In genomic region chr22:20532256-20532993, GRCh38 we compare ENCODE assay signal across 10 cellular contexts. TPM values are rescaled to one million over a fixed set of nuclear protein-coding genes. Genes with fewer than 3 reads are reported as not detected.
DNase-seq lines count a peak whose midpoint lies in the region; ATAC-seq, FAIRE-seq and TF ChIP-seq lines count a peak whose summit lies in the region.
"Had no signal": no experiment of that assay in that cellular context is flagged by ENCODE, and none has a peak within 500 bp of the region (broad histone marks: within the 10 kb centered on the region; RNA-seq: fewer than 3 reads in every experiment).

No MANE protein-coding gene starts in this region.

- H3K4me2 ChIP-seq in K562 (ENCODE audit: insufficient read depth, low read length), result no peak overlapping the region

- H3K27ac ChIP-seq in K562 (ENCODE audit: extremely low read depth, low read depth, low read length), result no peak overlapping the region; the same call in 2 of the 3 replicates
- peak overlapping the region; percentile 89 to 93 for H3K27ac ChIP-seq in thoracic aorta

- no peaks in the 10 kb centered on the region for H3K9me3 Mint-ChIP-seq in T-helper 2 cell treated with Interferon-gamma antibody and Interleukin-4, amounts not matched to agents 5 μg/mL and 100 μg/mL, for 36 hours
- H3K9me3 Mint-ChIP-seq in memory B cell, result no peaks in the 10 kb centered on the region

- H3K27me3 Mint-ChIP-seq in T-helper 2 cell treated with Interferon-gamma antibody and Interleukin-4, amounts not matched to agents 5 μg/mL and 100 μg/mL, for 36 hours (ENCODE audit: low read depth), result no peaks in the 10 kb centered on the region
- no peaks in the 10 kb centered on the region for H3K27me3 Mint-ChIP-seq in memory B cell

- peaks cover 78% of the 10 kb centered on the region for H4K20me1 ChIP-seq in K562 (replicated peaks; ENCODE audit: control insufficient read depth, insufficient read depth, low read length)

- H3K4me1 ChIP-seq in K562 (replicated peaks in 1 of 2; ENCODE audit: control insufficient read depth in 2 of 2, insufficient read depth in 2 of 2, low read length in 2 of 2) (peaks cover under 1 to 47% of the 10 kb centered on the region in 2 experiments; a peak in 3 of 5 replicates), thoracic aorta (ENCODE audit: control insufficient read depth in 1 of 2, low read depth in 2 of 2) (peaks cover 38 to 55% of the 10 kb centered on the region in 2 donors)

- intact Hi-C loops in K562 (cut with micrococcal nuclease), result no loop called here

- no peak for TF ChIP-seq POLR2A in K562 (conservative IDR thresholded peaks at IDR 0.05)

- peaks cover 28% of the 10 kb centered on the region for H3K4me1 Mint-ChIP-seq in T-helper 2 cell treated with Interferon-gamma antibody and Interleukin-4, amounts not matched to agents 5 μg/mL and 100 μg/mL, for 36 hours (ENCODE audit: low read depth)
- peaks cover 27% of the 10 kb centered on the region for H3K4me1 Mint-ChIP-seq in memory B cell

- peaks cover 79% of the 10 kb centered on the region for H3K36me3 ChIP-seq in K562 (ENCODE audit: control insufficient read depth, insufficient read depth, low read length)
- H3K36me3 ChIP-seq in thoracic aorta, result peaks cover 7% of the 10 kb centered on the region

- no peak for FAIRE-seq in K562 (lab: Jason Lieb, UNC)

- peak; percentile 38 for ATAC-seq in K562
- no peak for ATAC-seq in memory B cell (ENCODE audit: low read depth)
- peak; percentile 9 for ATAC-seq in thoracic aorta (ENCODE audit: insufficient number of reproducible peaks, low FRiP score, low read depth)
- no peak for ATAC-seq in HG02610 (IDR thresholded peaks at IDR 0.05; ENCODE audit: unreplicated experiment)

- peak overlapping the region in 1 of 2 experiments; percentile 65; a peak in 2 of 4 replicates for H3K9ac ChIP-seq in K562 (ENCODE audit: insufficient read depth in 1 of 2, low read depth in 2 of 2, low read length in 2 of 2)

- no TSS peak for BruUV-seq in K562 (replicated peaks; lab: Mats Ljungman, UMichigan)

- no peak for TF ChIP-seq RAD21 in K562 (CRISPR knock-in tag; conservative IDR thresholded peaks at IDR 0.05 in 1 of 2, IDR thresholded peaks at IDR 0.05 in 1 of 2)

- H3K36me3 Mint-ChIP-seq in T-helper 2 cell treated with Interferon-gamma antibody and Interleukin-4, amounts not matched to agents 5 μg/mL and 100 μg/mL, for 36 hours (ENCODE audit: low read depth), result peaks cover 28% of the 10 kb centered on the region
- peaks cover 10% of the 10 kb centered on the region for H3K36me3 Mint-ChIP-seq in memory B cell

- no peak overlapping the region for H3K4me3 ChIP-seq in K562
- H3K4me3 ChIP-seq in thoracic aorta, result peak overlapping the region; percentile 39

- H3K9me1 ChIP-seq in K562 (ENCODE audit: control insufficient read depth, insufficient read depth, low read length), result peaks cover 31% of the 10 kb centered on the region

- WGBS in K562 (ENCODE audit: insufficient coverage, low coverage, missing lambda C conversion rate), result 84% methylated on average over 10 of the region's 10 CpGs

- no peak for TF ChIP-seq EP300 in K562 (IDR thresholded peaks at IDR 0.05; ENCODE audit: low read length)

- peaks cover 91% of the 10 kb centered on the region for H3K79me2 ChIP-seq in K562 (ENCODE audit: control insufficient read depth, insufficient read depth, low read length)

- H3K9me3 ChIP-seq in K562 (replicated peaks; ENCODE audit: control insufficient read depth, insufficient read depth, low read depth, low read length) (no peaks in the 10 kb centered on the region), thoracic aorta (no peaks in the 10 kb centered on the region)

- CTCF ChIA-PET in K562 (lab: Yijun Ruan, JAX; ENCODE audit: low intra/inter-chr PET ratio), result interaction anchor here (0.7 kb wide), 1 partner anchor 140 kb away, joined by 3 read pairs; no protein-coding TSS in a partner anchor

- no peak overlapping the region for H3K4me3 Mint-ChIP-seq in T-helper 2 cell treated with Interferon-gamma antibody and Interleukin-4, amounts not matched to agents 5 μg/mL and 100 μg/mL, for 36 hours
- H3K4me3 Mint-ChIP-seq in memory B cell, result no peak overlapping the region

- TF ChIP-seq CTCF in K562 (IDR thresholded peaks at IDR 0.05 in 2 of 3, conservative IDR thresholded peaks at IDR 0.05 in 1 of 3; ENCODE audit: insufficient read depth in 2 of 3, low read depth in 1 of 3, low read length in 3 of 3), result no peak
- TF ChIP-seq CTCF in thoracic aorta (IDR thresholded peaks at IDR 0.05), result no peak

- POLR2A ChIA-PET in K562 (lab: Yijun Ruan, JAX), result interaction anchor here (0.6 to 68.9 kb wide), 7 partner anchors 13 to 1977 kb away, joined by 3 to 1693 read pairs (median 4); partner anchors contain the start of gene MED15

- no peak overlapping the region for H2AFZ ChIP-seq in K562 (ENCODE audit: low read depth, low read length)

- in situ Hi-C loops in K562 (cut with MboI), result no loop called here

- H3K27ac Mint-ChIP-seq in T-helper 2 cell treated with Interferon-gamma antibody and Interleukin-4, amounts not matched to agents 5 μg/mL and 100 μg/mL, for 36 hours, result peak overlapping the region; percentile 68
- peak overlapping the region; percentile 54 for H3K27ac Mint-ChIP-seq in memory B cell

- H3K27me3 ChIP-seq in K562 (ENCODE audit: control insufficient read depth in 2 of 2, insufficient read depth in 2 of 2, low read length in 2 of 2) (no peaks in the 10 kb centered on the region), thoracic aorta (replicated peaks; ENCODE audit: insufficient read depth) (no peaks in the 10 kb centered on the region)

- no peak for DNase-seq in T-helper 2 cell treated with Interferon-gamma antibody and Interleukin-4, amounts not matched to agents 5 μg/mL and 100 μg/mL, for 36 hours (ENCODE audit: low spot score)
- no peak for DNase-seq in T-helper 2 cell
- DNase-seq in K562 (ENCODE audit: extremely low read depth in 1 of 4, low spot score in 3 of 4), result no peak
- no peak for DNase-seq in memory B cell (ENCODE audit: low spot score in 2 of 2)
- no peak for DNase-seq in thoracic aorta (ENCODE audit: low spot score)
- no peak for DNase-seq in dedifferentiated amniotic fluid mesenchymal stem cell (ENCODE audit: extremely low spot score)
- no peak for DNase-seq in mucosa of gallbladder (ENCODE audit: low spot score)
- DNase-seq: NCI-H1436 treated with DMSO at 0.1 percent for 48 hours; stimulated activated naive CD4-positive, alpha-beta T cell treated with Interleukin-2 at 50 U/mL for 16 hours had no signal

TF ChIP-seq in K562, 482 proteins besides CTCF, POLR2A, EP300 and RAD21 (continues in another document):
- TF ChIP-seq USF1 (CRISPR knock-in tag; IDR thresholded peaks at IDR 0.05), result peak; percentile 23; the same call in 1 of the 2 replicates
- no peak for TF ChIP-seq SNAPC5 (CRISPR knock-in tag; IDR thresholded peaks at IDR 0.05)
- TF ChIP-seq SP1 (CRISPR knock-in tag; IDR thresholded peaks at IDR 0.05), result no peak
- TF ChIP-seq ZBTB7A (IDR thresholded peaks at IDR 0.05; ENCODE audit: borderline replicate concordance, control insufficient read depth, low read depth, low read length), result no peak
- TF ChIP-seq CAMTA2 (CRISPR knock-in tag; conservative IDR thresholded peaks at IDR 0.05), result no peak

RNA-seq across cellular contexts. Expression of gene MED15, which starts 25.0 kb away (rescaled TPM):
- 482 and 971 TPM in 2 replicates for total RNA-seq in K562 (2011; cell fraction: chromatin; rRNA removed; ENCODE audit: low replicate concordance)
- total RNA-seq in K562 (2011; cell fraction: nucleolus; rRNA removed), result 663 TPM in 2 replicates
- 469 and 476 TPM in 2 replicates for total RNA-seq in K562 (2011; cell fraction: nucleoplasm; rRNA removed)
- total RNA-seq in K562 (2014; rRNA removed), result 72.6 and 103 TPM in 2 replicates
- 26.1 and 26.4 TPM in 2 replicates for total RNA-seq in K562 (2014; rRNA removed; fragmentation: Illumina TruSeq; extraction: Trizol)
- 59.2 and 60.1 TPM in 2 replicates for total RNA-seq in K562 (2015; rRNA removed; fragmentation: Illumina TruSeq; extraction: Trizol)
- total RNA-seq in K562 (2021), result 264 and 271 TPM in 2 replicates
- 40.4 and 111 TPM in 2 replicates for polyA plus RNA-seq in K562 (2011; rRNA removed)
- 75.5 and 117 TPM in 2 replicates for polyA plus RNA-seq in K562 (2011; cell fraction: cytosol; rRNA removed)
- 369 and 471 TPM in 2 replicates for polyA plus RNA-seq in K562 (2011; cell fraction: nucleus; rRNA removed)
- polyA plus RNA-seq in K562 (2012), result 148 and 229 TPM in 2 replicates
- polyA plus RNA-seq in K562 (2014; fragmentation: Illumina TruSeq; extraction: Trizol), result 76.0 and 122 TPM in 2 replicates
- polyA plus RNA-seq in K562 (2014; fragmentation: Nextera tagmentation; extraction: Ambion mirVana), result 1 to 10 TPM; 4.0 to 5.2 TPM
- polyA plus RNA-seq in K562 (2014; rRNA removed), result 102 and 130 TPM in 2 replicates
- 98.8 and 108 TPM in 2 replicates for polyA minus RNA-seq in K562 (2011; rRNA and poly(A)+ RNA removed)
- polyA minus RNA-seq in K562 (2011; cell fraction: cytosol; rRNA and poly(A)+ RNA removed), result 188 and 326 TPM in 2 replicates
- 310 and 409 TPM in 2 replicates for polyA minus RNA-seq in K562 (2011; cell fraction: nucleus; rRNA and poly(A)+ RNA removed)
- 10 to 100 TPM; 78.9 to 98.6 TPM for total RNA-seq in thoracic aorta
- total RNA-seq in mucosa of gallbladder, result 107 TPM

RNA-seq across cellular contexts. Expression of gene KLHL22, which starts 36.8 kb away (rescaled TPM):
- total RNA-seq in K562 (2011; cell fraction: chromatin; rRNA removed; ENCODE audit: low replicate concordance), result 116 and 152 TPM in 2 replicates
- total RNA-seq in K562 (2011; cell fraction: nucleolus; rRNA removed), result 68.5 and 75.0 TPM in 2 replicates
- total RNA-seq in K562 (2011; cell fraction: nucleoplasm; rRNA removed), result 88.1 and 101 TPM in 2 replicates
- total RNA-seq in K562 (2014; rRNA removed) (15.1 and 15.6 TPM in 2 replicates), K562 (2014; rRNA removed; fragmentation: Illumina TruSeq; extraction: Trizol) (13.5 and 15.3 TPM in 2 replicates), K562 (2015; rRNA removed; fragmentation: Illumina TruSeq; extraction: Trizol) (15.2 and 15.7 TPM in 2 replicates), K562 (2021) (20.1 and 21.1 TPM in 2 replicates), thoracic aorta (10 to 100 TPM; 24.0 to 41.1 TPM), mucosa of gallbladder (26.6 TPM)
- polyA plus RNA-seq in K562 (2011; rRNA removed) (25.6 and 43.0 TPM in 2 replicates), K562 (2014; fragmentation: Illumina TruSeq; extraction: Trizol) (15.4 and 16.5 TPM in 2 replicates), K562 (2014; fragmentation: Nextera tagmentation; extraction: Ambion mirVana) (1 to 10 TPM; 1.3 to 1.8 TPM), K562 (2014; rRNA removed) (15.8 and 18.6 TPM in 2 replicates)
- 24.5 and 36.2 TPM in 2 replicates for polyA plus RNA-seq in K562 (2011; cell fraction: cytosol; rRNA removed)
- polyA plus RNA-seq in K562 (2011; cell fraction: nucleus; rRNA removed), result 73.7 and 92.5 TPM in 2 replicates
- 15.0 and 42.6 TPM in 2 replicates for polyA plus RNA-seq in K562 (2012)
- polyA minus RNA-seq in K562 (2011; rRNA and poly(A)+ RNA removed), result 24.1 and 42.3 TPM in 2 replicates
- 13.4 and 21.4 TPM in 2 replicates for polyA minus RNA-seq in K562 (2011; cell fraction: cytosol; rRNA and poly(A)+ RNA removed)
- polyA minus RNA-seq in K562 (2011; cell fraction: nucleus; rRNA and poly(A)+ RNA removed), result 36.2 and 65.9 TPM in 2 replicates

Comparison
In these comparisons a context has a peak if more than half of its experiments do, and no peak if none do; other contexts are left out.
1. ATAC-seq: peak in K562 (single experiment) and thoracic aorta (single experiment); none in memory B cell (single experiment) and HG02610 (single experiment).